Comparison of ENCODE assay signal across 9 cellular contexts in the genomic region with DNA sequence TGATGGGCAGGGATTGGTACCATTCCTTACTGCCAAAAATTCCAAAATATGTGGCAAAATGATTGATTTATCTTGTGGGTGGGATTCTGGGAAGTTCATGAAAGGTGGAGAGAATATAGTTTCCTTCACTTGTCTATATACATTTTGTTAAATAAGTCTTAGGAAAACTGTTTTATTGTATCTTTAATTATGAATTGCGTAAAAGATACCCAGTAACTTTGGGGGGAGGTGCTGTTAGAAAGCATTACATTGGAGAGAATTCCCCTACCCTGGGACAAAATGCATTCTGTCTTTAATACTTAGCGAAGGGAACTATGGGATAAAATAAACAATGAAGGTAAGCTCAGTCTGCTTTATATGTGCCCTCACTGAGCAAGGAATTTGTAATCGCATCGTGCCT. TPM values are rescaled to one million over a fixed set of nuclear protein-coding genes. Genes with fewer than 3 reads are reported as not detected.
DNase-seq lines count a peak whose midpoint lies in the region; ATAC-seq, FAIRE-seq and TF ChIP-seq lines count a peak whose summit lies in the region.
"Had no signal": no experiment of that assay in that cellular context is flagged by ENCODE, and none has a peak within 500 bp of the region (broad histone marks: within the 10 kb centered on the region; RNA-seq: fewer than 3 reads in every experiment).

No MANE protein-coding gene starts in this region.

- FAIRE-seq in D721Med (lab: Jason Lieb, UNC): peak; percentile 72
- no peak for FAIRE-seq in pancreas (lab: Jason Lieb, UNC)
- FAIRE-seq in RCC 7860 (lab: Jason Lieb, UNC): no peak

- intact Hi-C loops in pancreas (cut with DNase I): no loop called here

- H3K4me3 ChIP-seq in NB4 (ENCODE audit: low read depth, low read length) (peak overlapping the region; percentile 86), endodermal cell (ENCODE audit: low read length) (peak overlapping the region; percentile 88), pancreas (no peak overlapping the region)

- H3K27ac ChIP-seq in endodermal cell (ENCODE audit: low read depth, low read length) (peak overlapping the region; percentile 91), pancreas (peak overlapping the region in 3 of 4 donors; percentile 8 to 20 (median 9))

- 37 to 42% methylated on average over 3 to 4 of the region's 4 CpGs for WGBS in endodermal cell (ENCODE audit: insufficient coverage in 1 of 2, insufficient read length in 1 of 2), 2 experiments
- 15 to 18% methylated on average over 4 of the region's 4 CpGs for WGBS in pancreas, 2 donors

- H3K9me3 ChIP-seq in endodermal cell (ENCODE audit: control insufficient read depth, low read length) (no peaks in the 10 kb centered on the region), pancreas (no peaks in the 10 kb centered on the region)

- H3K9me3 Mint-ChIP-seq in endodermal cell: no peaks in the 10 kb centered on the region

- no peak for TF ChIP-seq POLR2A in NB4 (IDR thresholded peaks at IDR 0.05; ENCODE audit: extremely low read depth, insufficient read length)

- H3K4me1 Mint-ChIP-seq in endodermal cell: peaks cover 58% of the 10 kb centered on the region

- H3K9ac ChIP-seq in endodermal cell (ENCODE audit: extremely low read depth, low read length, poor library complexity, severe bottlenecking): peak overlapping the region; percentile 98

- H3K4me3 Mint-ChIP-seq in endodermal cell: peak overlapping the region; percentile 97

- H3K4me1 ChIP-seq in endodermal cell (ENCODE audit: control insufficient read depth, insufficient read depth, low read length): peaks cover 6% of the 10 kb centered on the region
- H3K4me1 ChIP-seq in pancreas: peaks cover 48 to 64% (median 61%) of the 10 kb centered on the region in 3 donors

- ATAC-seq in pancreas: no peak

- no peaks in the 10 kb centered on the region for H3K27me3 ChIP-seq in endodermal cell (ENCODE audit: control insufficient read depth, insufficient read depth, low read length, poor library complexity, severe bottlenecking)
- no peaks in the 10 kb centered on the region for H3K27me3 ChIP-seq in pancreas

- TF ChIP-seq CTCF in D721Med (IDR thresholded peaks at IDR 0.05; ENCODE audit: insufficient read depth, missing control alignments) (no peak), NB4 (IDR thresholded peaks at IDR 0.05; ENCODE audit: low read depth, low read length) (no peak), endodermal cell (conservative IDR thresholded peaks at IDR 0.05) (no peak), pancreas (IDR thresholded peaks at IDR 0.05) (no peak)

- H3K36me3 ChIP-seq in endodermal cell (ENCODE audit: control insufficient read depth, insufficient read depth, low read length) (no peaks in the 10 kb centered on the region), pancreas (no peaks in the 10 kb centered on the region)

- peak overlapping the region; percentile 93 for H3K27ac Mint-ChIP-seq in endodermal cell

- H3K27me3 Mint-ChIP-seq in endodermal cell (ENCODE audit: insufficient read depth): no peaks in the 10 kb centered on the region

- H3K36me3 Mint-ChIP-seq in endodermal cell (ENCODE audit: low read depth): peaks cover 2% of the 10 kb centered on the region

- DNase-seq in D721Med (ENCODE audit: insufficient read length, low spot score): no peak
- no peak for DNase-seq in NB4 (ENCODE audit: low read depth)
- DNase-seq in endodermal cell: no peak
- DNase-seq in pancreas: no peak
- no peak for DNase-seq in 8988T
- no peak for DNase-seq in Kasumi-1 (lab: John Stamatoyannopoulos, UW)
- DNase-seq in activated CD4-positive, alpha-beta T cell treated with anti-CD3 and anti-CD28 coated beads for 1 hour: no peak
- no peak for DNase-seq in RCC 7860 (ENCODE audit: low spot score)
- DNase-seq: amniotic stem cell had no signal

RNA-seq across cellular contexts. Expression of a gene that starts 4.6 kb away (rescaled TPM):
- total RNA-seq in endodermal cell (100 to 1,000 TPM; 261 to 289 TPM), pancreas (10 to 100 TPM; 35.0 to 78.0 (median 44.4) TPM)
- polyA plus RNA-seq in endodermal cell (2013, experiment 1 of 2): 232 TPM
- polyA plus RNA-seq in endodermal cell (2013, experiment 2 of 2): 214 TPM
- polyA plus RNA-seq in pancreas: 10 to 100 TPM; 25.5 to 31.7 TPM

RNA-seq across cellular contexts. Expression of a gene that starts 39.1 kb away (rescaled TPM):
- 10 to 100 TPM; 55.7 to 61.8 TPM for total RNA-seq in endodermal cell
- 58.0 TPM for polyA plus RNA-seq in endodermal cell (2013, experiment 1 of 2)
- 62.1 TPM for polyA plus RNA-seq in endodermal cell (2013, experiment 2 of 2)
- total RNA-seq in pancreas: 10 to 100 TPM; 14.0 to 22.5 (median 16.4) TPM
- 10 to 100 TPM; 12.0 to 20.6 TPM for polyA plus RNA-seq in pancreas

Comparison
In these comparisons a context has a peak if more than half of its experiments do, and no peak if none do; other contexts are left out.
1. H3K4me3 ChIP-seq: peak in NB4 (single experiment) and endodermal cell (single experiment); none in pancreas (0 of 4).